Comparison of ENCODE assay signal across 35 cellular contexts in the genomic region with DNA sequence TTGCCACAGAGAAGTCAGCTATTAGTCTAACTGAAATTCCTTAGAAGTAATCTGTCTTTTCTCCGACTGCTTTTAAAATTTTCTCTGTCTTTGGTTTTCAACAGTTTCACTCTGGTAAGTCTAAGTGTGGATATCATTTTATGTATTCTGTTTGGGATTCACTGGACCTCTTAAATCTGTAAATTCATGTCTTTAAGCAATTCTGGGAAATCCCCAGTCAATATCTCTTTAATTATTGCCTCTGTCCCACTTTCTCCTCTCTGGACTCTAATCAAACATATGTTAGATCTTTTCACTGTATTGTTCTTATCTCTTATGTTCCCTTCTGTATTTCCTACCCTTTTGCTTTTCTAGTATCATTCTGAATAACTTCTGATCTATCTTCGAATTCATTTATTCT.
"Had no signal": no experiment of that assay in that cellular context is flagged by ENCODE, and none has a peak within 500 bp of the region (broad histone marks: within the 10 kb centered on the region; RNA-seq: fewer than 3 reads in every experiment).

No MANE protein-coding gene starts in this region.

- H3K27me3 ChIP-seq: MG63 had no signal

- DNase-seq: Karpas-422, Kasumi-1, MG63, MM.1S, MV-4-11, NCI-H1048, NCI-H1092, NCI-H1092 treated with DMSO at 0.1 percent for 48 hours, NCI-H1105, NCI-H1105 treated with DMSO at 0.1 percent for 48 hours, NCI-H1417, NCI-H1417 treated with DMSO at 0.1 percent for 48 hours, NCI-H1436, NCI-H1436 treated with DMSO at 0.1 percent for 48 hours, NCI-H146, NCI-H1694, NCI-H1694 treated with DMSO at 0.1 percent for 48 hours, NCI-H187, NCI-H187 treated with DMSO at 0.1 percent for 48 hours, NCI-H1930, NCI-H2029, NCI-H2029 treated with DMSO at 0.1 percent for 48 hours, NCI-H2081, NCI-H2081 treated with DMSO at 0.1 percent for 48 hours, NCI-H2107, NCI-H2171, NCI-H2171 treated with DMSO at 0.1 percent for 48 hours, NCI-H2227 treated with DMSO at 0.1 percent for 48 hours, NCI-H226, NCI-H345, NCI-H446, NCI-H446 treated with DMSO at 0.1 percent for 48 hours, NCI-H510A, NCI-H510A treated with DMSO at 0.1 percent for 48 hours, NCI-H524 had no signal

- H3K36me3 ChIP-seq: MG63 had no signal

- H3K9me3 ChIP-seq: MG63 had no signal

- H3K4me3 ChIP-seq: MG63 had no signal
